Comparison of ENCODE assay signal across 8 cellular contexts in genomic region chr10:92241501-92241900, GRCh38. TPM values are rescaled to one million over a fixed set of nuclear protein-coding genes. Genes with fewer than 3 reads are reported as not detected.
DNase-seq lines count a peak whose midpoint lies in the region; ATAC-seq, FAIRE-seq and TF ChIP-seq lines count a peak whose summit lies in the region.

No MANE protein-coding gene starts in this region.

- CTCF ChIA-PET in CD4-positive, alpha-beta T cell (lab: Charles Lee): no interaction called here
- CTCF ChIA-PET in OCI-LY7 (lab: Charles Lee; ENCODE audit: unreplicated experiment) (no interaction called here), endothelial cell of umbilical vein (lab: Charles Lee) (no interaction called here)

- H3K9me3 ChIP-seq in CD4-positive, alpha-beta T cell (ENCODE audit: control insufficient read depth, low read length): no peaks in the 10 kb centered on the region
- H3K9me3 ChIP-seq in OCI-LY7 (ENCODE audit: low read length): no peaks in the 10 kb centered on the region
- no peaks in the 10 kb centered on the region for H3K9me3 ChIP-seq in endothelial cell of umbilical vein (replicated peaks; ENCODE audit: control insufficient read depth, insufficient read depth, low read length)
- no peaks in the 10 kb centered on the region for H3K9me3 ChIP-seq in ovary

- H3K4me1 ChIP-seq in OCI-LY7 (ENCODE audit: insufficient read depth, low read length, poor library complexity, severe bottlenecking) (peaks cover 43% of the 10 kb centered on the region), endothelial cell of umbilical vein (ENCODE audit: control insufficient read depth, extremely low read depth, insufficient read depth, low read length) (peaks cover 10% of the 10 kb centered on the region), ovary (ENCODE audit: insufficient read depth) (peaks cover 6% of the 10 kb centered on the region)

- no peaks in the 10 kb centered on the region for H3K9me2 ChIP-seq in OCI-LY7 (ENCODE audit: insufficient read depth, low read length)

- peak overlapping the region; percentile 93 for H3K4me2 ChIP-seq in OCI-LY7 (ENCODE audit: low read length)
- peak overlapping the region; percentile 81 for H3K4me2 ChIP-seq in endothelial cell of umbilical vein (ENCODE audit: insufficient read depth, low read length)

- no peak for ATAC-seq in CD4-positive, alpha-beta T cell (ENCODE audit: poor library complexity)
- no peak for ATAC-seq in HG03571 (IDR thresholded peaks at IDR 0.05; ENCODE audit: unreplicated experiment)

- BruUV-seq in OCI-LY7 (replicated peaks; lab: Mats Ljungman, UMichigan) (no TSS peak), endothelial cell of umbilical vein (replicated peaks; lab: Mats Ljungman, UMichigan) (no TSS peak)

- no peak for FAIRE-seq in endothelial cell of umbilical vein (lab: Jason Lieb, UNC)

- H4K20me1 ChIP-seq in OCI-LY7 (ENCODE audit: insufficient read depth, low read length) (no peaks in the 10 kb centered on the region), endothelial cell of umbilical vein (replicated peaks; ENCODE audit: control insufficient read depth, extremely low read depth, insufficient read depth, low read length) (no peaks in the 10 kb centered on the region)

- no peak for TF ChIP-seq EP300 in ovary (IDR thresholded peaks at IDR 0.05)

- TF ChIP-seq CTCF in CD4-positive, alpha-beta T cell (IDR thresholded peaks at IDR 0.05): no peak
- TF ChIP-seq CTCF in OCI-LY7 (conservative IDR thresholded peaks at IDR 0.05; ENCODE audit: low read length) (no peak), endothelial cell of umbilical vein (IDR thresholded peaks at IDR 0.05; ENCODE audit: extremely low read depth in 1 of 2, insufficient read depth in 1 of 2, low read depth in 1 of 2, low read length in 2 of 2) (no peak), ovary (IDR thresholded peaks at IDR 0.05) (no peak)

- H3K4me3 ChIP-seq in OCI-LY7 (ENCODE audit: low read depth, low read length, poor library complexity, severe bottlenecking) (peak overlapping the region; percentile 75), endothelial cell of umbilical vein (replicated peaks in 1 of 3; ENCODE audit: insufficient read depth in 1 of 3, low read depth in 1 of 3, low read length in 3 of 3) (peak overlapping the region in 1 of 3 experiments; percentile 89), ovary (no peak overlapping the region)

- H3K27me3 Mint-ChIP-seq in CD4-positive, alpha-beta T cell: no peaks in the 10 kb centered on the region

- POLR2A ChIA-PET in CD4-positive, alpha-beta T cell (lab: Charles Lee): interaction anchor here (1.5 to 4.7 kb wide), 2 partner anchors 30 to 50 kb away, joined by 3 to 28 read pairs; partner anchors contain the start of genes CPEB3 and MARCHF5
- POLR2A ChIA-PET in OCI-LY7 (lab: Charles Lee): no interaction called here
- POLR2A ChIA-PET in endothelial cell of umbilical vein (lab: Charles Lee): no interaction called here

- no peak for DNase-seq in CD4-positive, alpha-beta T cell
- DNase-seq in OCI-LY7 (ENCODE audit: low spot score): no peak
- no peak for DNase-seq in endothelial cell of umbilical vein (ENCODE audit: low read depth, low spot score)
- DNase-seq in ovary: no peak
- no peak for DNase-seq in NK-92 (lab: John Stamatoyannopoulos, UW; ENCODE audit: unreplicated experiment)
- DNase-seq in C1 segment of cervical spinal cord (lab: John Stamatoyannopoulos, UW): no peak
- DNase-seq in SHP77 treated with DMSO at 0.1 percent for 48 hours (lab: John Stamatoyannopoulos, UW): no peak

- no peak overlapping the region for H3K27ac ChIP-seq in CD4-positive, alpha-beta T cell (ENCODE audit: low read depth, low read length)
- H3K27ac ChIP-seq in OCI-LY7 (ENCODE audit: low read depth, low read length, poor library complexity, severe bottlenecking) (no peak overlapping the region), endothelial cell of umbilical vein (ENCODE audit: insufficient read depth, low read depth, low read length) (no peak overlapping the region), ovary (peak overlapping the region; percentile 81 to 89)

- dilution Hi-C loops in endothelial cell of umbilical vein (cut with MboI; ENCODE audit: extremely low pct_ligation_motif_present, low sequenced_read_pairs): no loop called here

- H3K79me2 ChIP-seq in OCI-LY7 (ENCODE audit: insufficient read depth, low read depth, low read length): no peaks in the 10 kb centered on the region
- no peaks in the 10 kb centered on the region for H3K79me2 ChIP-seq in endothelial cell of umbilical vein (ENCODE audit: control insufficient read depth, insufficient read depth, low read length)

- H3K27me3 ChIP-seq in CD4-positive, alpha-beta T cell (ENCODE audit: control insufficient read depth, insufficient read depth, low read length): no peaks in the 10 kb centered on the region
- H3K27me3 ChIP-seq in endothelial cell of umbilical vein (ENCODE audit: control insufficient read depth in 2 of 2, insufficient read depth in 2 of 2, low read length in 2 of 2): no peaks in the 10 kb centered on the region
- no peaks in the 10 kb centered on the region for H3K27me3 ChIP-seq in ovary

- H3K4me1 Mint-ChIP-seq in CD4-positive, alpha-beta T cell (ENCODE audit: low read depth): peaks cover 44% of the 10 kb centered on the region

- peak overlapping the region; percentile 92 for H3K4me3 Mint-ChIP-seq in CD4-positive, alpha-beta T cell

- H3K36me3 Mint-ChIP-seq in CD4-positive, alpha-beta T cell (ENCODE audit: low read depth): peaks cover 9% of the 10 kb centered on the region

- no peaks in the 10 kb centered on the region for H3K9me3 Mint-ChIP-seq in CD4-positive, alpha-beta T cell

- H3K9me1 ChIP-seq in endothelial cell of umbilical vein (replicated peaks; ENCODE audit: control insufficient read depth, extremely low read depth, insufficient read depth, low read length): no peaks in the 10 kb centered on the region

- H3K27ac Mint-ChIP-seq in CD4-positive, alpha-beta T cell: peak overlapping the region; percentile 58

- no peak for TF ChIP-seq POLR2A in endothelial cell of umbilical vein (IDR thresholded peaks at IDR 0.05; ENCODE audit: low read depth, low read length)
- no peak for TF ChIP-seq POLR2A in ovary (IDR thresholded peaks at IDR 0.05)

- WGBS in ovary, 3 donors: 14 to 30% (median 17%) methylated on average over 1 of the region's 1 CpG

- H2AFZ ChIP-seq in OCI-LY7 (ENCODE audit: low read length) (no peak overlapping the region; the same call in 1 of the 2 replicates), endothelial cell of umbilical vein (ENCODE audit: low read depth, low read length) (no peak overlapping the region)

- intact Hi-C loops in CD4-positive, alpha-beta T cell (cut with DNase I, micrococcal nuclease): loop anchor here in 1 of 2 experiments (5.0 kb wide), 1 partner anchor 51 kb away; the partner anchor contains the start of genes CPEB3 and MARCHF5
- intact Hi-C loops in OCI-LY7 (cut with micrococcal nuclease; ENCODE audit: unreplicated experiment) (loop anchor here (2.0 to 5.0 kb wide), 2 partner anchors 99 to 154 kb away; no protein-coding TSS in a partner anchor), endothelial cell of umbilical vein (cut with micrococcal nuclease) (no loop called here), ovary (cut with DNase I) (no loop called here)

- no peak overlapping the region for H3K9ac ChIP-seq in endothelial cell of umbilical vein (replicated peaks; ENCODE audit: extremely low read depth, insufficient read depth, low read length)

- no peaks in the 10 kb centered on the region for H3K36me3 ChIP-seq in OCI-LY7 (ENCODE audit: insufficient read depth, low read length)
- H3K36me3 ChIP-seq in endothelial cell of umbilical vein (ENCODE audit: control insufficient read depth in 2 of 2, extremely low read depth in 1 of 2, insufficient read depth in 2 of 2, low read length in 2 of 2): no peaks in the 10 kb centered on the region
- no peaks in the 10 kb centered on the region for H3K36me3 ChIP-seq in ovary

TF ChIP-seq in endothelial cell of umbilical vein, 7 proteins besides CTCF, POLR2A, EP300 and RAD21 (continues in another document):
- TF ChIP-seq MYC (IDR thresholded peaks at IDR 0.05; ENCODE audit: low read depth, low read length) (no peak), JUN (IDR thresholded peaks at IDR 0.05; ENCODE audit: borderline replicate concordance, insufficient read depth, insufficient read length, low read depth) (no peak), FOS (IDR thresholded peaks at IDR 0.05; ENCODE audit: borderline replicate concordance, insufficient read depth, low read length) (no peak), POLR2AphosphoS5 (IDR thresholded peaks at IDR 0.05; ENCODE audit: insufficient read depth, low read depth, low read length) (no peak), GATA2 (IDR thresholded peaks at IDR 0.05; ENCODE audit: insufficient read depth, insufficient read length, low read depth, low read length) (no peak)

RNA-seq across cellular contexts. Expression of gene CPEB3, which starts 49.4 kb away (rescaled TPM):
- total RNA-seq in CD4-positive, alpha-beta T cell: 1 to 10 TPM; 1.2 to 1.3 TPM
- total RNA-seq in OCI-LY7 (2014; rRNA removed; shearing (Covaris generic)): 0.26 and 0.66 TPM in 2 replicates
- total RNA-seq in OCI-LY7 (2022) (2.9 and 3.2 TPM in 2 replicates), endothelial cell of umbilical vein (2.2 and 2.3 TPM in 2 replicates), ovary (1 to 10 TPM; 4.8 to 6.6 (median 5.7) TPM)
- polyA plus RNA-seq in endothelial cell of umbilical vein (0.60 and 0.80 TPM in 2 replicates), ovary (1 to 10 TPM; 2.3 TPM)
- polyA plus RNA-seq in endothelial cell of umbilical vein (2011; cell fraction: cytosol; rRNA removed): 0.43 and 0.65 TPM in 2 replicates
- 1.9 and 2.1 TPM in 2 replicates for polyA plus RNA-seq in endothelial cell of umbilical vein (2011; cell fraction: nucleus; rRNA removed)
- polyA plus RNA-seq in endothelial cell of umbilical vein (2012): 0.83 and 0.88 TPM in 2 replicates
- polyA minus RNA-seq in endothelial cell of umbilical vein: 2.2 and 2.6 TPM in 2 replicates
- 2.0 TPM for polyA minus RNA-seq in endothelial cell of umbilical vein (2011; cell fraction: cytosol; rRNA and poly(A)+ RNA removed)
- 5.2 and 7.2 TPM in 2 replicates for polyA minus RNA-seq in endothelial cell of umbilical vein (2011; cell fraction: nucleus; rRNA and poly(A)+ RNA removed)

RNA-seq across cellular contexts. Expression of gene MARCHF5, which starts 49.5 kb away (rescaled TPM):
- 10 to 100 TPM; 33.5 to 36.1 TPM for total RNA-seq in CD4-positive, alpha-beta T cell
- total RNA-seq in OCI-LY7 (2014; rRNA removed; shearing (Covaris generic)): 3.8 and 5.9 TPM in 2 replicates
- total RNA-seq in OCI-LY7 (2022) (31.7 and 36.0 TPM in 2 replicates), endothelial cell of umbilical vein (48.0 and 55.7 TPM in 2 replicates), ovary (10 to 100 TPM; 15.4 to 44.1 (median 36.4) TPM)
- polyA plus RNA-seq in endothelial cell of umbilical vein (13.7 and 23.4 TPM in 2 replicates), ovary (10 to 100 TPM; 21.8 to 30.0 TPM)
- polyA plus RNA-seq in endothelial cell of umbilical vein (2011; cell fraction: cytosol; rRNA removed): 27.6 and 30.1 TPM in 2 replicates
- polyA plus RNA-seq in endothelial cell of umbilical vein (2011; cell fraction: nucleus; rRNA removed): 37.9 and 57.2 TPM in 2 replicates
- 60.7 and 63.2 TPM in 2 replicates for polyA plus RNA-seq in endothelial cell of umbilical vein (2012)
- 24.7 and 26.3 TPM in 2 replicates for polyA minus RNA-seq in endothelial cell of umbilical vein
- polyA minus RNA-seq in endothelial cell of umbilical vein (2011; cell fraction: cytosol; rRNA and poly(A)+ RNA removed): 8.1 TPM
- 20.7 and 36.3 TPM in 2 replicates for polyA minus RNA-seq in endothelial cell of umbilical vein (2011; cell fraction: nucleus; rRNA and poly(A)+ RNA removed)

Comparison
In these comparisons a context has a peak if more than half of its experiments do, and no peak if none do; other contexts are left out.
1. H3K27ac ChIP-seq: peak in ovary (2 of 2); none in CD4-positive, alpha-beta T cell (single experiment), OCI-LY7 (single experiment) and endothelial cell of umbilical vein (single experiment).